In the genomic region with DNA sequence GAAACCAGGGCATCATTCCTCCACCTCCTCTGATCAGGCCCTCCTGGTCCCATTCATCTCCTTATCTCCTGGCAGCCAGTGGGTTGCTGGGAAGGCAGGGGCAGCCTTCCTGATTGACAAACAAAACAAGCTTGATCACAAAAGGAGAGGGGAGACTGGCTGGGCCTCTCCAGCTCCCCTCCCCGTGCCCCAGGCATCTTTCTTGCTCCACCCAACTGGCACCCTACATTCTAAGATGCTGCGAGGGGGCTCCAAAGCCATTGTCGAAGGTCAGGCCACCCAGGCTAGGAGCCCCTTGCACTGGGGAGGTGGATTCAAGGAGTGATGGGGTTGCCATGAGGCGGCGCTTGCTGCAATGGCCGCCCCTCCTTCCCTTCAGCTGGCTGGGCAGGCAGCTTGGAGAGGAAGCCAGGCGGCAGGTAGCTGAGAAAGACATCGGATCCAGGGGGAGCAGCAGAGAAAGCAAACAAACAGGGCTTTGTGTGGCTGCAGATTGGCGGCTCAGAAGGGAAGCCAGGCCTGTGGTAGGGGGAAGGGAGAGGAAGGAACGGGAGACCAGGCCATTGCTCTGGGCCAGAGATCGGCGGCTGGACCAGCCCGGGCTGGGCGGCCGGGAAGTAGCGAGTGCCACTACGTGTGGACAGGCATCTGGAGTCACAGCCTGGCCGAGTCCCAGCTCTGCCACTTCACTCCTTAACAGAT, we compare ENCODE assay signal across 8 cellular contexts. TPM values are rescaled to one million over a fixed set of nuclear protein-coding genes. Genes with fewer than 3 reads are reported as not detected.
DNase-seq lines count a peak whose midpoint lies in the region; ATAC-seq and TF ChIP-seq lines count a peak whose summit lies in the region.

No MANE protein-coding gene starts in this region.

- H3K79me2 ChIP-seq in trophoblast cell (ENCODE audit: control insufficient read depth, insufficient read depth, low read length, poor library complexity), result peaks cover 15% of the 10 kb centered on the region

- H3K4ac ChIP-seq in trophoblast cell (ENCODE audit: low read depth, low read length), result peak overlapping the region; percentile 2

- H3K27me3 Mint-ChIP-seq in activated CD4-positive, alpha-beta memory T cell treated with anti-CD3 and anti-CD28 coated beads for 36 hours, result no peaks in the 10 kb centered on the region

- peak overlapping the region; percentile 58 for H2AK5ac ChIP-seq in trophoblast cell (ENCODE audit: low read length)

- CTCF ChIA-PET in activated CD4-positive, alpha-beta memory T cell treated with anti-CD3 and anti-CD28 coated beads for 36 hours (lab: Charles Lee), result interaction anchor here (1.4 kb wide), 1 partner anchor 11 kb away, joined by 6 read pairs; no protein-coding TSS in a partner anchor

- peak overlapping the region; percentile 5 for H2BK5ac ChIP-seq in trophoblast cell (ENCODE audit: low read depth, low read length, poor library complexity)

- H3K36me3 ChIP-seq in cardiac muscle cell, result no peaks in the 10 kb centered on the region
- H3K36me3 ChIP-seq in trophoblast cell (ENCODE audit: control insufficient read depth in 1 of 2, insufficient read depth in 2 of 2, low read length in 2 of 2), result peaks cover 0 to 2% of the 10 kb centered on the region in 2 experiments

- intact Hi-C loops in activated CD4-positive, alpha-beta memory T cell treated with anti-CD3 and anti-CD28 coated beads for 36 hours (cut with micrococcal nuclease), result no loop called here

- H3K27me3 ChIP-seq in cardiac muscle cell (no peaks in the 10 kb centered on the region), trophoblast cell (ENCODE audit: insufficient read depth, low read length) (no peaks in the 10 kb centered on the region)

- H3K4me3 Mint-ChIP-seq in activated CD4-positive, alpha-beta memory T cell treated with anti-CD3 and anti-CD28 coated beads for 36 hours, result peak overlapping the region; percentile 36

- ATAC-seq in HG02885 (IDR thresholded peaks at IDR 0.05; ENCODE audit: poor library complexity, unreplicated experiment), result no peak

- H3K4me3 ChIP-seq in cardiac muscle cell, result no peak overlapping the region
- no peak overlapping the region for H3K4me3 ChIP-seq in trophoblast cell (ENCODE audit: low read depth, low read length)

- peaks cover 14% of the 10 kb centered on the region for H3K79me1 ChIP-seq in trophoblast cell (ENCODE audit: low read length)

- POLR2A ChIA-PET in activated CD4-positive, alpha-beta memory T cell treated with anti-CD3 and anti-CD28 coated beads for 36 hours (lab: Charles Lee), result interaction anchor here (1.3 kb wide), 1 partner anchor 11 kb away, joined by 6 read pairs; no protein-coding TSS in a partner anchor

- H3K9me3 ChIP-seq in cardiac muscle cell (ENCODE audit: low read depth) (no peaks in the 10 kb centered on the region), trophoblast cell (ENCODE audit: insufficient read depth, low read depth, low read length) (no peaks in the 10 kb centered on the region)

- DNase-seq in EH (ENCODE audit: low read depth), result peak; percentile 42
- peak; percentile 57 for DNase-seq in NCI-H1436 treated with DMSO at 0.1 percent for 48 hours (lab: John Stamatoyannopoulos, UW)
- no peak for DNase-seq in activated CD4-positive, alpha-beta memory T cell treated with anti-CD3 and anti-CD28 coated beads for 36 hours
- DNase-seq in cardiac muscle cell (ENCODE audit: low read depth in 1 of 2, low spot score in 1 of 2), result peak; percentile 54 to 56
- no peak for DNase-seq in trophoblast cell
- DNase-seq in stimulated activated naive CD4-positive, alpha-beta T cell treated with Interleukin-2 at 50 U/mL for 16 hours (lab: John Stamatoyannopoulos, UW), result no peak
- no peak for DNase-seq in GOT3 (lab: John Stamatoyannopoulos, UW)

- peak overlapping the region; percentile 88 for H3K27ac Mint-ChIP-seq in activated CD4-positive, alpha-beta memory T cell treated with anti-CD3 and anti-CD28 coated beads for 36 hours

- peak overlapping the region; percentile 9 for H4K8ac ChIP-seq in trophoblast cell (ENCODE audit: low read depth, low read length)

- no peak for TF ChIP-seq CTCF in cardiac muscle cell (IDR thresholded peaks at IDR 0.05; ENCODE audit: low read depth, low read length)

- peak overlapping the region; percentile 31 for H2AFZ ChIP-seq in trophoblast cell (ENCODE audit: insufficient read depth, low read length, poor library complexity)

- peaks cover 52% of the 10 kb centered on the region for H3K4me1 Mint-ChIP-seq in activated CD4-positive, alpha-beta memory T cell treated with anti-CD3 and anti-CD28 coated beads for 36 hours (ENCODE audit: low read depth)

- H2BK120ac ChIP-seq in trophoblast cell (ENCODE audit: insufficient read depth, low read length, poor library complexity), result no peak overlapping the region

- WGBS in trophoblast cell (ENCODE audit: extremely low coverage, insufficient coverage, insufficient read length), result no CpG with 5 or more reads among the region's 18 CpGs

- H3K18ac ChIP-seq in trophoblast cell (ENCODE audit: low read length), result peak overlapping the region; percentile 16

- H2BK12ac ChIP-seq in trophoblast cell (ENCODE audit: low read length), result no peak overlapping the region

- no peak overlapping the region for H4K12ac ChIP-seq in trophoblast cell (ENCODE audit: low read depth, low read length)

- peak overlapping the region; percentile 82 for H3K4me2 ChIP-seq in trophoblast cell (ENCODE audit: low read length)

- peak overlapping the region; percentile 10 for H3K14ac ChIP-seq in trophoblast cell (ENCODE audit: low read length)

- H3K27ac ChIP-seq in cardiac muscle cell (peak overlapping the region; percentile 91), trophoblast cell (ENCODE audit: low read depth, low read length) (peak overlapping the region; percentile 75)

- H3K9ac ChIP-seq in trophoblast cell (ENCODE audit: low read length), result no peak overlapping the region

- H3K23ac ChIP-seq in trophoblast cell (ENCODE audit: low read length), result no peak overlapping the region

- H3K36me3 Mint-ChIP-seq in activated CD4-positive, alpha-beta memory T cell treated with anti-CD3 and anti-CD28 coated beads for 36 hours, result no peaks in the 10 kb centered on the region

- peaks cover 20% of the 10 kb centered on the region for H3K4me1 ChIP-seq in cardiac muscle cell (ENCODE audit: low read depth)
- peaks cover 27 to 45% of the 10 kb centered on the region in 2 experiments for H3K4me1 ChIP-seq in trophoblast cell (ENCODE audit: control insufficient read depth in 1 of 2, insufficient read depth in 2 of 2, low read length in 2 of 2)

- peak overlapping the region; percentile 49 for H4K91ac ChIP-seq in trophoblast cell (ENCODE audit: low read depth, low read length)

- H3K9me3 Mint-ChIP-seq in activated CD4-positive, alpha-beta memory T cell treated with anti-CD3 and anti-CD28 coated beads for 36 hours, result no peaks in the 10 kb centered on the region

RNA-seq across cellular contexts. Expression of gene RAI1, which starts 12.1 kb away (rescaled TPM):
- total RNA-seq in activated CD4-positive, alpha-beta memory T cell treated with anti-CD3 and anti-CD28 coated beads for 36 hours, result 10 to 100 TPM; 10.5 to 11.0 TPM
- 29.7 and 46.2 TPM in 2 replicates for total RNA-seq in cardiac muscle cell
- polyA plus RNA-seq in cardiac muscle cell, result 19.9 and 20.2 TPM in 2 replicates
- polyA plus RNA-seq in trophoblast cell (2013), result 16.7 and 17.4 TPM in 2 replicates

Comparison
In these comparisons a context has a peak if more than half of its experiments do, and no peak if none do; other contexts are left out.
1. DNase-seq: peak in EH (single experiment), NCI-H1436 treated with DMSO at 0.1 percent for 48 hours (single experiment) and cardiac muscle cell (2 of 2); none in activated CD4-positive, alpha-beta memory T cell treated with anti-CD3 and anti-CD28 coated beads for 36 hours (single experiment), trophoblast cell (0 of 2), stimulated activated naive CD4-positive, alpha-beta T cell treated with Interleukin-2 at 50 U/mL for 16 hours (single experiment) and GOT3 (single experiment).